ENCODE assay signal across 25 cellular contexts in genomic region chr5:117138523-117138922, GRCh38.
"Had no signal": no experiment of that assay in that cellular context is flagged by ENCODE, and none has a peak within 500 bp of the region (broad histone marks: within the 10 kb centered on the region; RNA-seq: fewer than 3 reads in every experiment).

No MANE protein-coding gene starts in this region.

- ATAC-seq: Panc1, PC-3, Right ventricle myocardium inferior had no signal

- H3K27me3 ChIP-seq: SJCRH30 had no signal

- H3K4me1 ChIP-seq: SJCRH30 had no signal

- H3K4me2 ChIP-seq: KMS-11 had no signal

- H3K4me3 ChIP-seq: SJCRH30 had no signal

- FAIRE-seq: HTR-8/SVneo had no signal

- H3K9me3 ChIP-seq: SJCRH30 had no signal

- H3K9ac ChIP-seq: KMS-11 had no signal

- DNase-seq: IMR-90, Kasumi-1, MM.1S, NCI-H1092, NCI-H1105 treated with DMSO at 0.1 percent for 48 hours, NCI-H1417 treated with DMSO at 0.1 percent for 48 hours, NCI-H146, NCI-H187, NCI-H2029, NCI-H2081 treated with DMSO at 0.1 percent for 48 hours, NCI-H2171, NCI-H226, NCI-H446, NCI-H510A, NCI-H524 treated with DMSO at 0.1 percent for 48 hours, NCI-H69, NCI-H774, PC-3, SHP77 treated with DMSO at 0.1 percent for 48 hours, SJCRH30 had no signal

- H3K27ac ChIP-seq: HL-60, KMS-11, SJCRH30 had no signal

- H3K36me3 ChIP-seq: SJCRH30 had no signal
